In genomic region chr11:67607507-67607906, GRCh38 we compare ENCODE assay signal across 8 cellular contexts. TPM values are rescaled to one million over a fixed set of nuclear protein-coding genes. Genes with fewer than 3 reads are reported as not detected.
DNase-seq lines count a peak whose midpoint lies in the region; ATAC-seq and TF ChIP-seq lines count a peak whose summit lies in the region.

No MANE protein-coding gene starts in this region.

- H3K9ac ChIP-seq in SK-N-MC (ENCODE audit: insufficient read length): peak overlapping the region; percentile 89

- H3K27me3 ChIP-seq in GM06990 (replicated peaks; ENCODE audit: control insufficient read depth, insufficient read depth, low read length) (no peaks in the 10 kb centered on the region), psoas muscle (ENCODE audit: insufficient read depth in 3 of 3, low read length in 2 of 3) (no peaks in the 10 kb centered on the region)

- H3K4me1 ChIP-seq in psoas muscle: peaks cover 27% of the 10 kb centered on the region

- TF ChIP-seq CTCF in GM06990 (IDR thresholded peaks at IDR 0.05; ENCODE audit: insufficient read depth, low read length, poor library complexity, severe bottlenecking): no peak
- no peak for TF ChIP-seq CTCF in fibroblast of the aortic adventitia (IDR thresholded peaks at IDR 0.05; ENCODE audit: insufficient read depth, low read length)
- no peak for TF ChIP-seq CTCF in psoas muscle (IDR thresholded peaks at IDR 0.05)

- intact Hi-C loops in psoas muscle (cut with DNase I): loop anchor here in 1 of 2 donors (5.0 kb wide), 1 partner anchor 35 kb away; no protein-coding TSS in a partner anchor

- H3K4me3 ChIP-seq in GM06990 (replicated peaks; ENCODE audit: low read depth, low read length) (peak overlapping the region; percentile 93), SK-N-MC (peak overlapping the region; percentile 93), fibroblast of the aortic adventitia (ENCODE audit: low read depth, low read length) (peak overlapping the region; percentile 97), psoas muscle (peak overlapping the region; percentile 87)

- WGBS in psoas muscle, 3 donors: 30 to 35% (median 34%) methylated on average over 9 of the region's 9 CpGs

- peaks cover 29% of the 10 kb centered on the region for H3K36me3 ChIP-seq in GM06990 (ENCODE audit: control insufficient read depth, insufficient read depth, low read length)
- H3K36me3 ChIP-seq in SK-N-MC (ENCODE audit: insufficient read depth, low read length): peaks cover 31% of the 10 kb centered on the region; the same call in 1 of the 2 replicates
- H3K36me3 ChIP-seq in psoas muscle (ENCODE audit: insufficient read depth in 1 of 2, low read depth in 1 of 2): peaks cover 14 to 45% of the 10 kb centered on the region in 2 donors

- H3K27ac ChIP-seq in SK-N-MC (no peak overlapping the region), psoas muscle (peak overlapping the region; percentile 88)

- ATAC-seq in psoas muscle: no peak
- ATAC-seq in GM19452 (IDR thresholded peaks at IDR 0.05; ENCODE audit: unreplicated experiment): no peak
- ATAC-seq in HG03571 (IDR thresholded peaks at IDR 0.05; ENCODE audit: unreplicated experiment): no peak

- no peak for DNase-seq in GM06990 (ENCODE audit: extremely low read depth, insufficient read length)
- DNase-seq in SK-N-MC (ENCODE audit: low read depth, low spot score): no peak
- no peak for DNase-seq in fibroblast of the aortic adventitia (ENCODE audit: low read depth)
- no peak for DNase-seq in psoas muscle
- DNase-seq in T-helper 9 cell: no peak
- DNase-seq in SW480 (ENCODE audit: low spot score): no peak

- H3K9me3 ChIP-seq in SK-N-MC (ENCODE audit: low read depth, low read length): no peaks in the 10 kb centered on the region
- no peaks in the 10 kb centered on the region for H3K9me3 ChIP-seq in psoas muscle

RNA-seq across cellular contexts. Expression of gene NDUFV1, which starts 0.8 kb away (rescaled TPM):
- total RNA-seq in fibroblast of the aortic adventitia (ENCODE audit: low replicate concordance) (116 and 138 TPM in 2 replicates), psoas muscle (100 to 1,000 TPM; 250 to 413 (median 364) TPM)
- 100 to 1,000 TPM; 248 to 340 (median 287) TPM for polyA plus RNA-seq in psoas muscle

RNA-seq across cellular contexts. Expression of gene NUDT8, which starts 22.2 kb away (rescaled TPM):
- total RNA-seq in fibroblast of the aortic adventitia (ENCODE audit: low replicate concordance) (8.4 and 9.5 TPM in 2 replicates), psoas muscle (10 to 100 TPM; 19.0 to 37.0 (median 31.8) TPM)
- 10 to 100 TPM; 28.5 to 52.2 (median 48.9) TPM for polyA plus RNA-seq in psoas muscle

RNA-seq across cellular contexts. Expression of gene GSTP1, which starts 23.9 kb away (rescaled TPM):
- total RNA-seq in fibroblast of the aortic adventitia (ENCODE audit: low replicate concordance) (172 and 538 TPM in 2 replicates), psoas muscle (100 to 1,000 TPM; 224 to 364 (median 274) TPM)
- polyA plus RNA-seq in psoas muscle: 100 to 1,000 TPM; 279 to 410 (median 383) TPM

RNA-seq across cellular contexts. Expression of gene TBX10, which starts 32.1 kb away (rescaled TPM):
- total RNA-seq in fibroblast of the aortic adventitia (ENCODE audit: low replicate concordance) (not detected in 2 replicates), psoas muscle (not detected)
- polyA plus RNA-seq in psoas muscle: under 1 TPM in 1 of 3 donors, not detected in 2; 0.01 TPM

RNA-seq across cellular contexts. Expression of gene ACY3, which starts 43.0 kb away (rescaled TPM):
- not detected in 2 replicates for total RNA-seq in fibroblast of the aortic adventitia (ENCODE audit: low replicate concordance)
- not detected for total RNA-seq in psoas muscle
- polyA plus RNA-seq in psoas muscle: under 1 TPM in 1 of 3 donors, not detected in 2; 0.04 TPM
